ENCODE assay signal across 8 cellular contexts in genomic region chr1:10980094-10980577, GRCh38. TPM values are rescaled to one million over a fixed set of nuclear protein-coding genes. Genes with fewer than 3 reads are reported as not detected.
DNase-seq lines count a peak whose midpoint lies in the region; ATAC-seq and TF ChIP-seq lines count a peak whose summit lies in the region.

No MANE protein-coding gene starts in this region.

- H3K9me3 Mint-ChIP-seq in nephron progenitor cell, result no peaks in the 10 kb centered on the region

- peak; percentile 51 for ATAC-seq in foreskin keratinocyte
- ATAC-seq in GM21526 (IDR thresholded peaks at IDR 0.05; ENCODE audit: low FRiP score, unreplicated experiment), result no peak

- no peaks in the 10 kb centered on the region for H3K4me1 ChIP-seq in foreskin keratinocyte

- peaks cover 33% of the 10 kb centered on the region for H3K27me3 ChIP-seq in foreskin keratinocyte

- H3K27ac Mint-ChIP-seq in nephron progenitor cell, result no peak overlapping the region

- H3K27me3 Mint-ChIP-seq in nephron progenitor cell (ENCODE audit: low read depth, poor library complexity), result peaks cover 48% of the 10 kb centered on the region

- H3K4me3 Mint-ChIP-seq in nephron progenitor cell, result no peak overlapping the region

- H3K27ac ChIP-seq in foreskin keratinocyte, result no peak overlapping the region

- H3K36me3 Mint-ChIP-seq in nephron progenitor cell (ENCODE audit: low read depth), result no peaks in the 10 kb centered on the region

- DNase-seq in CD1c-positive myeloid dendritic cell (ENCODE audit: extremely low spot score) (peak; percentile 24), RPMI7951 (ENCODE audit: low read depth) (peak; percentile 90), foreskin keratinocyte (peak in 1 of 2 donors; percentile 47), nephron progenitor cell (peak; percentile 68), NOMO-1 treated with dmso at 0.1 percent for 144 hours (lab: John Stamatoyannopoulos, UW; ENCODE audit: unreplicated experiment) (no peak), NK-92 (lab: John Stamatoyannopoulos, UW; ENCODE audit: unreplicated experiment) (no peak)
- no peak for DNase-seq in activated effector memory CD4-positive, alpha-beta T cell treated with anti-CD3 and anti-CD28 coated beads, Interleukin-2, amount 50 U/mL, for 16 hours

- peaks cover 17% of the 10 kb centered on the region for H3K4me1 Mint-ChIP-seq in nephron progenitor cell

- TF ChIP-seq CTCF in foreskin keratinocyte (conservative IDR thresholded peaks at IDR 0.05), result peak; percentile 56
- no peak for TF ChIP-seq CTCF in nephron progenitor cell (IDR thresholded peaks at IDR 0.05)

RNA-seq across cellular contexts. Expression of gene TARDBP, which starts 32.3 kb away (rescaled TPM):
- 69.6 and 74.4 TPM in 2 replicates for total RNA-seq in RPMI7951 (2014; rRNA removed; shearing (Covaris generic))
- 155 and 178 TPM in 2 replicates for total RNA-seq in foreskin keratinocyte
- polyA plus RNA-seq in foreskin keratinocyte, result 101 and 125 TPM in 2 replicates

Comparison
In these comparisons a context has a peak if more than half of its experiments do, and no peak if none do; other contexts are left out.
1. DNase-seq: peak in CD1c-positive myeloid dendritic cell (single experiment), RPMI7951 (single experiment) and nephron progenitor cell (single experiment); none in activated effector memory CD4-positive, alpha-beta T cell treated with anti-CD3 and anti-CD28 coated beads, Interleukin-2, amount 50 U/mL, for 16 hours (single experiment), NOMO-1 treated with dmso at 0.1 percent for 144 hours (single experiment) and NK-92 (single experiment).